Comparison of ENCODE assay signal across 26 cellular contexts in genomic region chr3:149809694-149810093, GRCh38. TPM values are rescaled to one million over a fixed set of nuclear protein-coding genes. Genes with fewer than 3 reads are reported as not detected.
"Had no signal": no experiment of that assay in that cellular context is flagged by ENCODE, and none has a peak within 500 bp of the region (broad histone marks: within the 10 kb centered on the region; RNA-seq: fewer than 3 reads in every experiment).

No MANE protein-coding gene starts in this region.

- H3K9me3 ChIP-seq: heart right ventricle, thyroid gland had no signal

- ATAC-seq: activated T-cell treated with anti-CD3 and anti-CD28 coated beads, Interleukin-2, amount 50 U/mL, for 4 hours; heart right ventricle; left lobe of liver; naive thymus-derived CD8-positive, alpha-beta T cell; right cardiac atrium; stimulated activated naive CD8-positive, alpha-beta T cell treated with anti-CD3 and anti-CD28 coated beads, Interleukin-15, Interleukin-2, amounts not matched to agents 100 U/mL and 50 U/mL, for 24 hours; WTC11 had no signal

- H3K27ac ChIP-seq: coronary artery, heart right ventricle, thyroid gland had no signal

- H3K27ac Mint-ChIP-seq: activated naive CD8-positive, alpha-beta T cell treated with anti-CD3 and anti-CD28 coated beads for 36 hours; mesothelial cell of epicardium; naive thymus-derived CD8-positive, alpha-beta T cell; WTC11 had no signal

- H3K36me3 ChIP-seq: heart right ventricle, thyroid gland had no signal

- DNase-seq: activated CD8-positive, alpha-beta memory T cell treated with anti-CD3 and anti-CD28 coated beads for 24 hours; activated CD8-positive, alpha-beta memory T cell treated with anti-CD3 and anti-CD28 coated beads, Interleukin-2, amount 50 U/mL, for 48 hours; activated naive CD4-positive, alpha-beta T cell treated with Interleukin-2 at 50 U/mL for 16 hours; activated naive CD8-positive, alpha-beta T cell treated with anti-CD3 and anti-CD28 coated beads for 36 hours; activated T-cell treated with anti-CD3 and anti-CD28 coated beads, Interleukin-2, amount 50 U/mL, for 4 hours; amniotic stem cell; cerebellar nuclear complex; heart right ventricle; kidney; naive thymus-derived CD8-positive, alpha-beta T cell; right cardiac atrium; stimulated activated CD4-positive, alpha-beta T cell treated with anti-CD3 and anti-CD28 coated beads, Interleukin-4, amount 100 ng/mL, for 4 hours; stimulated activated naive CD8-positive, alpha-beta T cell treated with anti-CD3 and anti-CD28 coated beads, Interleukin-15, Interleukin-2, amounts not matched to agents 100 U/mL and 50 U/mL, for 24 hours; T-helper 9 cell; thyroid gland had no signal

- H3K27me3 ChIP-seq: heart right ventricle, thyroid gland had no signal

- H3K4me3 Mint-ChIP-seq: activated naive CD8-positive, alpha-beta T cell treated with anti-CD3 and anti-CD28 coated beads for 36 hours; activated T-cell treated with anti-CD3 and anti-CD28 coated beads, Interleukin-2, amount 50 U/mL, for 4 hours; mesothelial cell of epicardium; naive thymus-derived CD8-positive, alpha-beta T cell; WTC11 had no signal

- H3K36me3 Mint-ChIP-seq: mesothelial cell of epicardium; naive thymus-derived CD8-positive, alpha-beta T cell; WTC11 had no signal

- H3K9me3 Mint-ChIP-seq: activated naive CD8-positive, alpha-beta T cell treated with anti-CD3 and anti-CD28 coated beads for 36 hours; activated T-cell treated with anti-CD3 and anti-CD28 coated beads, Interleukin-2, amount 50 U/mL, for 4 hours; mesothelial cell of epicardium; naive thymus-derived CD8-positive, alpha-beta T cell; WTC11 had no signal

- H3K4me3 ChIP-seq: coronary artery, heart right ventricle, thyroid gland had no signal

RNA-seq across cellular contexts. Expression of gene ANKUB1, which starts 17.3 kb away (rescaled TPM):
- total RNA-seq: activated naive CD8-positive, alpha-beta T cell treated with anti-CD3 and anti-CD28 coated beads for 36 hours; activated T-cell treated with anti-CD3 and anti-CD28 coated beads, Interleukin-2, amount 50 U/mL, for 4 hours; fibroblast of villous mesenchyme; heart right ventricle; kidney; left lobe of liver; lung microvascular endothelial cell; naive thymus-derived CD8-positive, alpha-beta T cell; osteocyte; pulmonary artery endothelial cell; right cardiac atrium; subcutaneous adipose tissue; T-helper 1 cell treated with Interleukin-12 subunit alpha and Interleukin-12 subunit beta and Interleukin-4 antibody, amounts not matched to agents 30 ng/mL and 1 ng/mL, for 36 hours; thyroid gland; ureter; WTC11 had no signal
- polyA plus RNA-seq: heart right ventricle; naive thymus-derived CD8-positive, alpha-beta T cell; right cardiac atrium had no signal
